ENCODE assay signal across 9 cellular contexts in genomic region chr13:48578516-48579166, GRCh38.
DNase-seq lines count a peak whose midpoint lies in the region; ATAC-seq and TF ChIP-seq lines count a peak whose summit lies in the region.
"Had no signal": no experiment of that assay in that cellular context is flagged by ENCODE, and none has a peak within 500 bp of the region (broad histone marks: within the 10 kb centered on the region; RNA-seq: fewer than 3 reads in every experiment).

No MANE protein-coding gene starts in this region.

- no peak for TF ChIP-seq CTCF in GM20000 (IDR thresholded peaks at IDR 0.05; ENCODE audit: extremely low read depth, missing control alignments)

- DNase-seq in DMS79 (lab: John Stamatoyannopoulos, UW) (no peak), GM20000 (ENCODE audit: low spot score) (no peak), NOMO-1 (lab: John Stamatoyannopoulos, UW; ENCODE audit: unreplicated experiment in 2 of 2) (no peak), NCI-H510A (lab: John Stamatoyannopoulos, UW) (no peak)
- DNase-seq: NCI-H187 had no signal

- peak overlapping the region; percentile 48 for H3K27ac ChIP-seq in layer of hippocampus (ENCODE audit: low read depth, low read length)

- ATAC-seq in GM18499 (IDR thresholded peaks at IDR 0.05; ENCODE audit: insufficient read depth, unreplicated experiment) (peak; percentile 25), GM21515 (IDR thresholded peaks at IDR 0.05; ENCODE audit: unreplicated experiment) (peak; percentile 49), HG03442 (IDR thresholded peaks at IDR 0.05; ENCODE audit: unreplicated experiment) (peak; percentile 64)

- no peaks in the 10 kb centered on the region for H3K27me3 ChIP-seq in layer of hippocampus (ENCODE audit: control insufficient read depth, insufficient read depth, low read length)
